11 cellular contexts compared by ENCODE assay signal in the genomic region with DNA sequence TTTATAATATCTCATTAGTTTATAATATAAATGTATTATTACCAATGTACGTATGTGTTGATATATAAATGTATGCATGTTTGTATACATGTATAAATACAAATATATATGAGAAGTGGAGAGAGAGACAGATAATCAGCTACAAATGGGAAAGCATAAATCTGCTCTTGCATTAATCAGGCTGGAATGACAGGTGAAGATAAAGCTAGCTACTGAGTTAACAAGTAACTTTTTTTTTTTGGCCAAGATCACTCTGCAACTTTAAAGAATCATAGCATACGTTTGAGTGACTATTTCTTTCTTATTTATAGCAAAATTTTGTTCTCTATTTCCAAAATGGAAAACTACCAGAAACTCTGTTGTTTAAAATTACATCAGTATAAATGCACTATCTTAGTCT.
"Had no signal": no experiment of that assay in that cellular context is flagged by ENCODE, and none has a peak within 500 bp of the region (broad histone marks: within the 10 kb centered on the region; RNA-seq: fewer than 3 reads in every experiment).

No MANE protein-coding gene starts in this region.

- ATAC-seq: GM23338, HCT116 had no signal

- H3K9me3 ChIP-seq: HAP-1 had no signal

- DNase-seq: GM23248, GOT3, H7, H9, HCEC 1CT, HFFc6 had no signal

- FAIRE-seq: H1, H54 had no signal

- H3K4me3 ChIP-seq: GM23248, GM23338, HAP-1 had no signal

- H3K36me3 ChIP-seq: HAP-1 had no signal

- H3K27ac ChIP-seq: GM23248 had no signal

- H3K4me1 ChIP-seq: HAP-1 had no signal
